Comparison of ENCODE assay signal across 1 cellular context in genomic region chr16:27199235-27199586, GRCh38.
TF ChIP-seq lines count a peak whose summit lies in the region.

No MANE protein-coding gene starts in this region.

TF ChIP-seq in GM12878, 131 proteins besides CTCF, POLR2A, EP300 and RAD21:
- TF ChIP-seq USF1 (IDR thresholded peaks at IDR 0.05; ENCODE audit: borderline replicate concordance, extremely low read length, insufficient read depth, low read depth, low read length) (no peak), TCF12 (IDR thresholded peaks at IDR 0.05; ENCODE audit: low read depth, low read length) (no peak), ZBTB11 (CRISPR knock-in tag; IDR thresholded peaks at IDR 0.05) (no peak), BHLHE40 (IDR thresholded peaks at IDR 0.05; ENCODE audit: borderline replicate concordance in 1 of 2, low read depth in 2 of 2, low read length in 1 of 2) (no peak), HDAC2 (IDR thresholded peaks at IDR 0.05) (no peak), MTA2 (IDR thresholded peaks at IDR 0.05; ENCODE audit: low read depth) (no peak), ESRRA (IDR thresholded peaks at IDR 0.05; ENCODE audit: low read length) (no peak; the same call in 1 of the 2 replicates), HDGF (IDR thresholded peaks at IDR 0.05) (no peak), NR2C1 (IDR thresholded peaks at IDR 0.05) (no peak), FOS (IDR thresholded peaks at IDR 0.05; ENCODE audit: borderline replicate concordance, extremely low read depth, insufficient read length) (no peak), SREBF1 (IDR thresholded peaks at IDR 0.05; ENCODE audit: low read length) (no peak), CEBPZ (IDR thresholded peaks at IDR 0.05; ENCODE audit: low read depth, low read length) (no peak), DPF2 (IDR thresholded peaks at IDR 0.05) (no peak), SP1 (IDR thresholded peaks at IDR 0.05; ENCODE audit: low read depth, low read length) (no peak), JUNB (IDR thresholded peaks at IDR 0.05) (no peak), PBX3 (IDR thresholded peaks at IDR 0.05; ENCODE audit: insufficient replicate concordance, low read depth, low read length) (no peak), ATF3 (IDR thresholded peaks at IDR 0.05; ENCODE audit: borderline replicate concordance, extremely low read depth, low read depth, low read length) (no peak), POLR2AphosphoS5 (IDR thresholded peaks at IDR 0.05; ENCODE audit: low read length) (no peak)
